In genomic region chr15:43441316-43441715, GRCh38 we compare ENCODE assay signal across 8 cellular contexts. TPM values are rescaled to one million over a fixed set of nuclear protein-coding genes. Genes with fewer than 3 reads are reported as not detected.
DNase-seq lines count a peak whose midpoint lies in the region; ATAC-seq and TF ChIP-seq lines count a peak whose summit lies in the region.

No MANE protein-coding gene starts in this region.

- peak overlapping the region; percentile 93 for H3K27ac Mint-ChIP-seq in activated naive CD4-positive, alpha-beta T cell treated with anti-CD3 and anti-CD28 coated beads, Interleukin-2, amount 50 U/mL, for 24 hours
- H3K27ac Mint-ChIP-seq in T-cell, result peak overlapping the region; percentile 49 to 53

- no peaks in the 10 kb centered on the region for H3K9me3 Mint-ChIP-seq in activated naive CD4-positive, alpha-beta T cell treated with anti-CD3 and anti-CD28 coated beads, Interleukin-2, amount 50 U/mL, for 24 hours
- H3K9me3 Mint-ChIP-seq in T-cell, result no peaks in the 10 kb centered on the region

- TF ChIP-seq CTCF in gastroesophageal sphincter (IDR thresholded peaks at IDR 0.05) (no peak), upper lobe of right lung (IDR thresholded peaks at IDR 0.05) (no peak), BE2C (IDR thresholded peaks at IDR 0.05; ENCODE audit: low read depth, low read length) (no peak)

- intact Hi-C loops in upper lobe of right lung (cut with DNase I), result no loop called here

- no peak for TF ChIP-seq POLR2A in gastroesophageal sphincter (IDR thresholded peaks at IDR 0.05)

- H3K4me1 ChIP-seq in gastroesophageal sphincter (peaks cover 0 to 14% (median 5%) of the 10 kb centered on the region in 3 donors), upper lobe of right lung (no peaks in the 10 kb centered on the region), BE2C (peaks cover 9% of the 10 kb centered on the region)

- POLR2A ChIA-PET in T-cell (lab: Charles Lee), result no interaction called here

- peaks cover 15% of the 10 kb centered on the region for H3K36me3 Mint-ChIP-seq in activated naive CD4-positive, alpha-beta T cell treated with anti-CD3 and anti-CD28 coated beads, Interleukin-2, amount 50 U/mL, for 24 hours
- H3K36me3 Mint-ChIP-seq in T-cell, result peaks cover 42% of the 10 kb centered on the region

- H3K9me3 ChIP-seq in gastroesophageal sphincter, result no peaks in the 10 kb centered on the region
- H3K9me3 ChIP-seq in upper lobe of right lung, result no peaks in the 10 kb centered on the region
- H3K9me3 ChIP-seq in BE2C, result no peaks in the 10 kb centered on the region

- ATAC-seq in T-cell (replicated peaks in 1 of 4), result no peak
- ATAC-seq in gastroesophageal sphincter, result no peak
- no peak for ATAC-seq in upper lobe of right lung
- no peak for ATAC-seq in GM21423 (IDR thresholded peaks at IDR 0.05; ENCODE audit: unreplicated experiment)
- ATAC-seq in GM19455 (IDR thresholded peaks at IDR 0.05; ENCODE audit: unreplicated experiment), result no peak

- H3K27me3 ChIP-seq in gastroesophageal sphincter (no peaks in the 10 kb centered on the region), upper lobe of right lung (no peaks in the 10 kb centered on the region), BE2C (no peaks in the 10 kb centered on the region)

- H3K4me3 Mint-ChIP-seq in activated naive CD4-positive, alpha-beta T cell treated with anti-CD3 and anti-CD28 coated beads, Interleukin-2, amount 50 U/mL, for 24 hours, result no peak overlapping the region
- no peak overlapping the region for H3K4me3 Mint-ChIP-seq in T-cell

- DNase-seq in activated naive CD4-positive, alpha-beta T cell (lab: John Stamatoyannopoulos, UW), result no peak
- DNase-seq in T-cell (no peak), upper lobe of right lung (no peak), BE2C (no peak)

- no peak overlapping the region for H3K4me3 ChIP-seq in gastroesophageal sphincter
- H3K4me3 ChIP-seq in upper lobe of right lung, result no peak overlapping the region
- H3K4me3 ChIP-seq in BE2C (ENCODE audit: low read depth, low read length), result no peak overlapping the region

- CTCF ChIA-PET in T-cell (lab: Charles Lee), result interaction anchor here in 1 of 2 donors (0.7 to 1.5 kb wide), 4 partner anchors 11 to 73 kb away, joined by 3 to 6 read pairs (median 4); no protein-coding TSS in a partner anchor

- H3K27ac ChIP-seq in gastroesophageal sphincter (peak overlapping the region; percentile 36 to 68 (median 51)), upper lobe of right lung (peak overlapping the region; percentile 48)

- H3K4me1 Mint-ChIP-seq in activated naive CD4-positive, alpha-beta T cell treated with anti-CD3 and anti-CD28 coated beads, Interleukin-2, amount 50 U/mL, for 24 hours, result peaks cover 11% of the 10 kb centered on the region
- peaks cover 0 to 5% (median 5%) of the 10 kb centered on the region in 3 donors for H3K4me1 Mint-ChIP-seq in T-cell

- H3K36me3 ChIP-seq in gastroesophageal sphincter, result peaks cover 0 to 51% of the 10 kb centered on the region in 2 donors
- H3K36me3 ChIP-seq in upper lobe of right lung, result peaks cover 32% of the 10 kb centered on the region
- H3K36me3 ChIP-seq in BE2C, result peaks cover 55% of the 10 kb centered on the region

- no peak for TF ChIP-seq EP300 in gastroesophageal sphincter (IDR thresholded peaks at IDR 0.05)

- no peaks in the 10 kb centered on the region for H3K27me3 Mint-ChIP-seq in activated naive CD4-positive, alpha-beta T cell treated with anti-CD3 and anti-CD28 coated beads, Interleukin-2, amount 50 U/mL, for 24 hours
- H3K27me3 Mint-ChIP-seq in T-cell, result no peaks in the 10 kb centered on the region

RNA-seq across cellular contexts. Expression of gene TP53BP1, which starts 51.6 kb away (rescaled TPM):
- total RNA-seq in T-cell, result 10 to 100 TPM; 26.8 to 41.8 (median 35.1) TPM
- total RNA-seq in gastroesophageal sphincter, result 10 to 100 TPM; 21.8 to 40.2 (median 33.5) TPM
- 27.6 TPM for total RNA-seq in upper lobe of right lung
- 48.8 TPM for polyA plus RNA-seq in BE2C (2012; ENCODE audit: insufficient read depth, insufficient read length, low read depth)
